15 cellular contexts compared by ENCODE assay signal in the genomic region with DNA sequence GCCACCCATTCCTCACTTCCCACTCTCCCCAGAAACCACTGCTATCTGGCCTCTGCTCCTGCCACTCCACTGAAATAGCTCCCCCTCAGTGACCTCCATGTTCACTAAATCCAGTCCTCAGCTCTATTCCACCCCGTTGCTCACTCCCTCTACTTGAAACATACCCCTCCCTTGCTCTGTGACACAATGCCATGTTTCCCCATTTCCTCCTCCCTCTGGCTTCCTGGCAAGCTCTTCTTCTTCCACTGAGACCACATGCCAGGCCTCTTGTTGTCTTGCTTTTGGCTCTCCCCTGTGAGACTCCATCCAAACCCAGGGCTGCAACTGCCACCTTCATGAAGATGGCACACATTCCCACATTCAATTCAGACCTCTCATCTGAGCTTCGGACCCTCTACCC. TPM values are rescaled to one million over a fixed set of nuclear protein-coding genes. Genes with fewer than 3 reads are reported as not detected.
"Had no signal": no experiment of that assay in that cellular context is flagged by ENCODE, and none has a peak within 500 bp of the region (broad histone marks: within the 10 kb centered on the region; RNA-seq: fewer than 3 reads in every experiment).

No MANE protein-coding gene starts in this region.

- H3K4me3 ChIP-seq: ascending aorta, breast epithelium, right lobe of liver, testis had no signal

- H3K36me3 ChIP-seq: ascending aorta, breast epithelium, right lobe of liver had no signal

- H3K9me3 ChIP-seq: ascending aorta, breast epithelium, right lobe of liver, testis had no signal

- H3K4me1 ChIP-seq: ascending aorta, breast epithelium, right lobe of liver, testis had no signal

- FAIRE-seq: endometrium, kidney had no signal

- ATAC-seq: activated CD4-positive, CD25-positive, alpha-beta regulatory T cell treated with anti-CD3 and anti-CD28 coated beads, Interleukin-2, amount 50 U/mL, for 24 hours; activated T-helper 17 cell treated with anti-CD3 and anti-CD28 coated beads, Interleukin-2, amount 50 U/mL, for 72 hours; esophagus mucosa; right lobe of liver; T-cell had no signal

- H3K27ac ChIP-seq: ascending aorta, breast epithelium, right lobe of liver, testis had no signal

- DNase-seq: activated naive CD4-positive, alpha-beta T cell treated with Interleukin-2 at 50 U/mL for 16 hours; hippocampal formation; kidney; right lobe of liver; T-cell; T-helper 9 cell; testis had no signal

- H3K27me3 ChIP-seq: ascending aorta, right lobe of liver, testis had no signal

RNA-seq across cellular contexts. Expression of gene TMEM151B, which starts 13.9 kb away (rescaled TPM):
- total RNA-seq: ascending aorta, esophagus mucosa, glomerular endothelial cell, kidney, liver, right lobe of liver had no signal
